Comparison of ENCODE assay signal across 7 cellular contexts in genomic region chr11:68257477-68258362, GRCh38. TPM values are rescaled to one million over a fixed set of nuclear protein-coding genes. Genes with fewer than 3 reads are reported as not detected.
DNase-seq lines count a peak whose midpoint lies in the region; ATAC-seq and TF ChIP-seq lines count a peak whose summit lies in the region.

No MANE protein-coding gene starts in this region.

- TF ChIP-seq CTCF in GM13977 (IDR thresholded peaks at IDR 0.05; ENCODE audit: extremely low read depth, insufficient read depth, missing control alignments) (peak; percentile 83), ascending aorta (IDR thresholded peaks at IDR 0.05) (peak; percentile 75 to 94 (median 90))

- H3K9me3 ChIP-seq in ascending aorta: no peaks in the 10 kb centered on the region
- no peaks in the 10 kb centered on the region for H3K9me3 ChIP-seq in right cardiac atrium (ENCODE audit: control insufficient read depth, low read length)

- H3K27ac ChIP-seq in ascending aorta (peak overlapping the region; percentile 10 to 37), right cardiac atrium (ENCODE audit: low read length) (no peak overlapping the region)

- ATAC-seq in right cardiac atrium (peak; percentile 85), HG03378 (IDR thresholded peaks at IDR 0.05; ENCODE audit: unreplicated experiment) (no peak)

- in situ Hi-C loops in GM13977 (cut with MboI; ENCODE audit: low pct_unique_long_range_greater_than_20kb, low sequenced_read_pairs, unreplicated experiment): loop anchor here (10.0 kb wide), 1 partner anchor 127 kb away; no protein-coding TSS in a partner anchor

- peaks cover 0 to 3% of the 10 kb centered on the region in 2 donors for H3K4me1 ChIP-seq in ascending aorta
- no peaks in the 10 kb centered on the region for H3K4me1 ChIP-seq in right cardiac atrium (ENCODE audit: control insufficient read depth, insufficient read depth, low read length)

- intact Hi-C loops in ascending aorta (cut with DNase I) (loop anchor here (1.0 to 5.0 kb wide), 4 partner anchors 40 to 190 kb away; no protein-coding TSS in a partner anchor), right cardiac atrium (cut with DNase I) (loop anchor here (2.0 to 10.0 kb wide), 6 partner anchors 39 to 190 kb away; no protein-coding TSS in a partner anchor)

- 35% methylated on average over 22 of the region's 22 CpGs for WGBS in right cardiac atrium

- H3K27me3 ChIP-seq in ascending aorta: no peaks in the 10 kb centered on the region
- no peaks in the 10 kb centered on the region for H3K27me3 ChIP-seq in right cardiac atrium (ENCODE audit: control insufficient read depth, insufficient read depth)

- H3K36me3 ChIP-seq in ascending aorta: peaks cover 22 to 27% of the 10 kb centered on the region in 2 donors

- DNase-seq in GM13977 (ENCODE audit: low spot score): peak; percentile 85
- DNase-seq in NCI-H187 treated with DMSO at 0.1 percent for 48 hours (lab: John Stamatoyannopoulos, UW): peak; percentile 5
- DNase-seq in T-helper 22 cell (ENCODE audit: low read depth): peak; percentile 69
- DNase-seq in ascending aorta (ENCODE audit: low spot score in 2 of 2): peak; percentile 75 to 98
- DNase-seq in right cardiac atrium: peak; percentile 97 to 99 (median 98)
- DNase-seq in retina: peak; percentile 95

- peak overlapping the region in 1 of 2 donors; percentile 51 for H3K4me3 ChIP-seq in ascending aorta
- H3K4me3 ChIP-seq in right cardiac atrium (ENCODE audit: low read length): no peak overlapping the region

RNA-seq across cellular contexts. Expression of gene C11orf24, which starts 14.1 kb away (rescaled TPM):
- 123 TPM for total RNA-seq in ascending aorta
- 10 to 100 TPM; 18.9 to 40.1 (median 25.3) TPM for total RNA-seq in right cardiac atrium
- polyA plus RNA-seq in right cardiac atrium: 28.7 TPM

RNA-seq across cellular contexts. Expression of gene KMT5B, which starts 44.6 kb away (rescaled TPM):
- total RNA-seq in ascending aorta (82.0 TPM), right cardiac atrium (10 to 100 TPM; 28.2 to 31.4 (median 30.6) TPM)
- 14.2 TPM for polyA plus RNA-seq in right cardiac atrium

RNA-seq across cellular contexts. Expression of gene LRP5, which starts 54.7 kb away (rescaled TPM):
- total RNA-seq in ascending aorta (130 TPM), right cardiac atrium (10 to 100 TPM; 61.6 to 88.8 (median 75.4) TPM)
- polyA plus RNA-seq in right cardiac atrium: 57.1 TPM

Comparison
In these comparisons a context has a peak if more than half of its experiments do, and no peak if none do; other contexts are left out.
1. DNase-seq: peak in every context shown above with its lines; median percentile 98 in right cardiac atrium; 95 in retina; 86 in ascending aorta; 85 in GM13977; 69 in T-helper 22 cell; 5 in NCI-H187 treated with DMSO at 0.1 percent for 48 hours.